39 cellular contexts compared by ENCODE assay signal in the genomic region with DNA sequence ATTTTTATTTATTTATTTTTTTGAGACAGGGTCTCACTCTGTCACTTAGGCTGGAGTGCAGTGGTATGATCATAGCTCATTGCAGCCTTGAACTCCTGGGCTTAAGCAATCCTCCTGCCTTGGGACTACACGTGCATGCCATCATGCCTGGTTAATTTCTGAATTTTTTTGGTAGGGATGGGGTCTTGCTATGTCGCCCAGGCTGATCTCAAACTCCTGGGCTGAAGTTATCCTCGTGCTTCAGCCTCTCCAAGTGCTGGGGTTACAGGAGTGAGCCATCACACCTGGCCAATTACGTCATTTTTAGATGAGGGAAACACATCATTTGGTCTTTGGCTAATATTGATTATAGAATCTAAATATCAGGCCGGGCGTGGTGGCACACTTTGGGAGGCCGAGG.
"Had no signal": no experiment of that assay in that cellular context is flagged by ENCODE, and none has a peak within 500 bp of the region (broad histone marks: within the 10 kb centered on the region; RNA-seq: fewer than 3 reads in every experiment).

No MANE protein-coding gene starts in this region.

- FAIRE-seq: astrocyte, bronchial epithelial cell had no signal

- DNase-seq: activated effector memory CD4-positive, alpha-beta T cell treated with anti-CD3 and anti-CD28 coated beads, Interleukin-2, amount 50 U/mL, for 16 hours; activated effector memory CD4-positive, alpha-beta T cell treated with Interleukin-2 at 50 U/mL for 16 hours; activated gamma-delta T cell; activated gamma-delta T cell treated with Interleukin-2 at 50 U/mL for 16 hours; activated naive CD4-positive, alpha-beta T cell treated with anti-CD3 and anti-CD28 coated beads for 36 hours; activated naive CD4-positive, alpha-beta T cell treated with anti-CD3 and anti-CD28 coated beads, Interleukin-2, amount 10 ng/mL, durations not matched to agents 7 days and 5 days; activated naive CD4-positive, alpha-beta T cell treated with anti-CD3 and anti-CD28 coated beads, Interleukin-2, amount 50 U/mL, for 16 hours; activated naive CD4-positive, alpha-beta T cell treated with Interleukin-2 at 50 U/mL for 16 hours; activated naive CD8-positive, alpha-beta T cell treated with anti-CD3 and anti-CD28 coated beads for 36 hours; activated naive CD8-positive, alpha-beta T cell treated with anti-CD3 and anti-CD28 coated beads, Interleukin-2, amount 10 ng/mL, durations not matched to agents 7 days and 5 days; activated naive CD8-positive, alpha-beta T cell treated with anti-CD3 and anti-CD28 coated beads, Interleukin-2, amount 50 U/mL, for 24 hours; activated T-cell treated with anti-CD3 and anti-CD28 coated beads, Interleukin-2, amount 50 U/mL, for 1 hour; activated T-cell treated with anti-CD3 and anti-CD28 coated beads, Interleukin-2, amount 50 U/mL, for 24 hours; activated T-cell treated with anti-CD3 and anti-CD28 coated beads, Interleukin-2, amount 50 U/mL, for 4 hours; activated T-cell treated with anti-CD3 and anti-CD28 coated beads, Interleukin-2, amount 50 U/mL, for 48 hours; activated T-cell treated with anti-CD3 and anti-CD28 coated beads, Interleukin-2, amount 50 U/mL, for 72 hours; adrenal gland; amniotic stem cell; amygdala; anterior cingulate cortex; aorta; body of pancreas; brain microvascular endothelial cell; caudate nucleus; central memory CD4-positive, alpha-beta T cell; cerebellar nuclear complex had no signal

- H3K27me3 Mint-ChIP-seq: activated naive CD4-positive, alpha-beta T cell treated with anti-CD3 and anti-CD28 coated beads, Interleukin-2, amount 10 ng/mL, durations not matched to agents 7 days and 5 days; activated naive CD8-positive, alpha-beta T cell; activated naive CD8-positive, alpha-beta T cell treated with anti-CD3 and anti-CD28 coated beads for 36 hours; activated naive CD8-positive, alpha-beta T cell treated with anti-CD3 and anti-CD28 coated beads, Interleukin-2, amount 10 ng/mL, durations not matched to agents 7 days and 5 days; activated naive CD8-positive, alpha-beta T cell treated with anti-CD3 and anti-CD28 coated beads, Interleukin-2, amount 50 U/mL, for 24 hours; brain had no signal

- H3K27ac ChIP-seq: adrenal gland, ascending aorta, body of pancreas, brain microvascular endothelial cell, breast epithelium, cardiac muscle cell had no signal

- H3K4me1 ChIP-seq: adrenal gland, ascending aorta, body of pancreas, breast epithelium had no signal

- H3K27me3 ChIP-seq: adrenal gland, ascending aorta, body of pancreas, brain microvascular endothelial cell, breast epithelium, cardiac muscle cell had no signal

- H3K4me3 ChIP-seq: adrenal gland, ascending aorta, body of pancreas, breast epithelium, cardiac muscle cell had no signal

- H3K36me3 Mint-ChIP-seq: activated naive CD4-positive, alpha-beta T cell treated with anti-CD3 and anti-CD28 coated beads, Interleukin-2, amount 10 ng/mL, durations not matched to agents 7 days and 5 days; activated naive CD4-positive, alpha-beta T cell treated with anti-CD3 and anti-CD28 coated beads, Interleukin-2, amount 50 U/mL, for 24 hours; activated naive CD4-positive, alpha-beta T cell treated with anti-CD3 and anti-CD28 coated beads, Interleukin-2, amount 50 U/mL, for 72 hours; activated naive CD8-positive, alpha-beta T cell; activated naive CD8-positive, alpha-beta T cell treated with anti-CD3 and anti-CD28 coated beads for 36 hours; activated naive CD8-positive, alpha-beta T cell treated with anti-CD3 and anti-CD28 coated beads, Interleukin-2, amount 10 ng/mL, durations not matched to agents 7 days and 5 days; brain had no signal

- H3K27ac Mint-ChIP-seq: activated naive CD4-positive, alpha-beta T cell treated with anti-CD3 and anti-CD28 coated beads for 36 hours; activated naive CD4-positive, alpha-beta T cell treated with anti-CD3 and anti-CD28 coated beads, Interleukin-2, amount 10 ng/mL, durations not matched to agents 7 days and 5 days; activated naive CD4-positive, alpha-beta T cell treated with anti-CD3 and anti-CD28 coated beads, Interleukin-2, amount 50 U/mL, for 24 hours; activated naive CD4-positive, alpha-beta T cell treated with anti-CD3 and anti-CD28 coated beads, Interleukin-2, amount 50 U/mL, for 72 hours; activated naive CD8-positive, alpha-beta T cell; activated naive CD8-positive, alpha-beta T cell treated with anti-CD3 and anti-CD28 coated beads for 36 hours; activated naive CD8-positive, alpha-beta T cell treated with anti-CD3 and anti-CD28 coated beads, Interleukin-2, amount 10 ng/mL, durations not matched to agents 7 days and 5 days; activated naive CD8-positive, alpha-beta T cell treated with anti-CD3 and anti-CD28 coated beads, Interleukin-2, amount 50 U/mL, for 24 hours; activated T-cell treated with anti-CD3 and anti-CD28 coated beads, Interleukin-2, amount 50 U/mL, for 24 hours; activated T-cell treated with anti-CD3 and anti-CD28 coated beads, Interleukin-2, amount 50 U/mL, for 72 hours; activated T-helper 1 cell treated with anti-CD3 and anti-CD28 coated beads, Interleukin-12 subunit alpha, Interleukin-12 subunit beta, Interleukin-2, Interleukin-4 antibody, amounts not matched to agents 30 ng/mL and 10 ng/mL and 1 ng/mL, durations not matched to agents 14 hours and 24 hours and 36 hours; activated T-helper 17 cell treated with anti-CD3 and anti-CD28 coated beads, Interleukin-2, amount 50 U/mL, for 72 hours; activated T-helper 2 cell treated with anti-CD3 and anti-CD28 coated beads, Interferon-gamma antibody, Interleukin-2, Interleukin-4, amounts not matched to agents 10 μg/mL and 5 μg/mL and 100 μg/mL, durations not matched to agents 14 hours and 24 hours and 36 hours; brain had no signal

- H3K36me3 ChIP-seq: adrenal gland, ascending aorta, brain microvascular endothelial cell, breast epithelium, cardiac muscle cell had no signal

- H3K4me3 Mint-ChIP-seq: activated naive CD4-positive, alpha-beta T cell treated with anti-CD3 and anti-CD28 coated beads for 36 hours; activated naive CD4-positive, alpha-beta T cell treated with anti-CD3 and anti-CD28 coated beads, Interleukin-2, amount 10 ng/mL, durations not matched to agents 7 days and 5 days; activated naive CD4-positive, alpha-beta T cell treated with anti-CD3 and anti-CD28 coated beads, Interleukin-2, amount 50 U/mL, for 24 hours; activated naive CD8-positive, alpha-beta T cell; activated naive CD8-positive, alpha-beta T cell treated with anti-CD3 and anti-CD28 coated beads for 36 hours; activated naive CD8-positive, alpha-beta T cell treated with anti-CD3 and anti-CD28 coated beads, Interleukin-2, amount 10 ng/mL, durations not matched to agents 7 days and 5 days; activated naive CD8-positive, alpha-beta T cell treated with anti-CD3 and anti-CD28 coated beads, Interleukin-2, amount 50 U/mL, for 24 hours; activated T-cell treated with anti-CD3 and anti-CD28 coated beads, Interleukin-2, amount 50 U/mL, for 24 hours; activated T-cell treated with anti-CD3 and anti-CD28 coated beads, Interleukin-2, amount 50 U/mL, for 4 hours; activated T-cell treated with anti-CD3 and anti-CD28 coated beads, Interleukin-2, amount 50 U/mL, for 72 hours; activated T-helper 1 cell treated with anti-CD3 and anti-CD28 coated beads, Interleukin-12 subunit alpha, Interleukin-12 subunit beta, Interleukin-2, Interleukin-4 antibody, amounts not matched to agents 30 ng/mL and 10 ng/mL and 1 ng/mL, durations not matched to agents 14 hours and 24 hours and 36 hours; activated T-helper 17 cell treated with anti-CD3 and anti-CD28 coated beads, Interleukin-2, amount 50 U/mL, for 72 hours; brain; central memory CD8-positive, alpha-beta T cell had no signal

- H3K9me3 ChIP-seq: adrenal gland, ascending aorta, body of pancreas, breast epithelium had no signal

- H3K4me1 Mint-ChIP-seq: activated naive CD4-positive, alpha-beta T cell treated with anti-CD3 and anti-CD28 coated beads, Interleukin-2, amount 10 ng/mL, durations not matched to agents 7 days and 5 days; activated naive CD4-positive, alpha-beta T cell treated with anti-CD3 and anti-CD28 coated beads, Interleukin-2, amount 50 U/mL, for 24 hours; activated naive CD8-positive, alpha-beta T cell treated with anti-CD3 and anti-CD28 coated beads for 36 hours; activated naive CD8-positive, alpha-beta T cell treated with anti-CD3 and anti-CD28 coated beads, Interleukin-2, amount 10 ng/mL, durations not matched to agents 7 days and 5 days; activated naive CD8-positive, alpha-beta T cell treated with anti-CD3 and anti-CD28 coated beads, Interleukin-2, amount 50 U/mL, for 24 hours; activated T-helper 17 cell treated with anti-CD3 and anti-CD28 coated beads, Interleukin-2, amount 50 U/mL, for 72 hours; brain; central memory CD8-positive, alpha-beta T cell had no signal

- H3K9me3 Mint-ChIP-seq: activated naive CD4-positive, alpha-beta T cell treated with anti-CD3 and anti-CD28 coated beads for 36 hours; activated naive CD4-positive, alpha-beta T cell treated with anti-CD3 and anti-CD28 coated beads, Interleukin-2, amount 10 ng/mL, durations not matched to agents 7 days and 5 days; activated naive CD4-positive, alpha-beta T cell treated with anti-CD3 and anti-CD28 coated beads, Interleukin-2, amount 50 U/mL, for 24 hours; activated naive CD8-positive, alpha-beta T cell treated with anti-CD3 and anti-CD28 coated beads for 36 hours; activated naive CD8-positive, alpha-beta T cell treated with anti-CD3 and anti-CD28 coated beads, Interleukin-2, amount 10 ng/mL, durations not matched to agents 7 days and 5 days; activated naive CD8-positive, alpha-beta T cell treated with anti-CD3 and anti-CD28 coated beads, Interleukin-2, amount 50 U/mL, for 24 hours; activated T-cell treated with anti-CD3 and anti-CD28 coated beads, Interleukin-2, amount 50 U/mL, for 24 hours; activated T-cell treated with anti-CD3 and anti-CD28 coated beads, Interleukin-2, amount 50 U/mL, for 4 hours; activated T-cell treated with anti-CD3 and anti-CD28 coated beads, Interleukin-2, amount 50 U/mL, for 72 hours; activated T-helper 1 cell treated with anti-CD3 and anti-CD28 coated beads, Interleukin-12 subunit alpha, Interleukin-12 subunit beta, Interleukin-2, Interleukin-4 antibody, amounts not matched to agents 30 ng/mL and 10 ng/mL and 1 ng/mL, durations not matched to agents 14 hours and 24 hours and 36 hours; activated T-helper 17 cell treated with anti-CD3 and anti-CD28 coated beads, Interleukin-2, amount 50 U/mL, for 72 hours; activated T-helper 2 cell treated with anti-CD3 and anti-CD28 coated beads, Interferon-gamma antibody, Interleukin-2, Interleukin-4, amounts not matched to agents 10 μg/mL and 5 μg/mL and 100 μg/mL, durations not matched to agents 14 hours and 24 hours and 36 hours; central memory CD8-positive, alpha-beta T cell had no signal

- ATAC-seq: activated naive CD4-positive, alpha-beta T cell treated with anti-CD3 and anti-CD28 coated beads, Interleukin-2, amount 50 U/mL, for 72 hours; activated naive CD8-positive, alpha-beta T cell treated with anti-CD3 and anti-CD28 coated beads, Interleukin-2, amount 50 U/mL, for 24 hours; activated T-cell treated with anti-CD3 and anti-CD28 coated beads, Interleukin-2, amount 50 U/mL, for 4 hours; activated T-cell treated with anti-CD3 and anti-CD28 coated beads, Interleukin-2, amount 50 U/mL, for 72 hours; activated T-helper 17 cell treated with anti-CD3 and anti-CD28 coated beads, Interleukin-2, amount 50 U/mL, for 72 hours; body of pancreas had no signal
